ENCODE assay signal across 29 cellular contexts in genomic region chr15:36954486-36954885, GRCh38.
A peak's percentile ranks its signal among the peaks of the same experiment; 100 is the strongest.
DNase-seq lines count a peak whose midpoint lies in the region; ATAC-seq, FAIRE-seq and TF ChIP-seq lines count a peak whose summit lies in the region.
"Had no signal": no experiment of that assay in that cellular context is flagged by ENCODE, and none has a peak within 500 bp of the region (broad histone marks: within the 10 kb centered on the region; RNA-seq: fewer than 3 reads in every experiment).

No MANE protein-coding gene starts in this region.

- H3K27ac Mint-ChIP-seq in activated T-helper 17 cell treated with anti-CD3 and anti-CD28 coated beads, Interleukin-2, amount 50 U/mL, for 72 hours = no peak overlapping the region
- H3K27ac Mint-ChIP-seq: activated CD4-positive, alpha-beta T cell treated with anti-CD3 and anti-CD28 coated beads, Interleukin-2, amount 10 ng/mL, durations not matched to agents 24 days and 14 days; GM23338; IgD-negative memory B cell had no signal

- H3K36me3 Mint-ChIP-seq in activated T-helper 17 cell treated with anti-CD3 and anti-CD28 coated beads, Interleukin-2, amount 50 U/mL, for 72 hours (ENCODE audit: low read depth) = no peaks in the 10 kb centered on the region
- H3K36me3 Mint-ChIP-seq: IgD-negative memory B cell had no signal

- no peak for DNase-seq in H54 (ENCODE audit: insufficient read length, low spot score)
- peak; percentile 24 for DNase-seq in RCC 7860 (ENCODE audit: low spot score)
- peak; percentile 33 for DNase-seq in bronchial epithelial cell (ENCODE audit: low read depth)
- DNase-seq in non-pigmented ciliary epithelial cell (ENCODE audit: low read depth) = peak; percentile 20
- no peak for DNase-seq in Kasumi-1 (lab: John Stamatoyannopoulos, UW)
- DNase-seq: activated CD4-positive, alpha-beta T cell treated with anti-CD3 and anti-CD28 coated beads, Interleukin-2, amount 10 ng/mL, durations not matched to agents 24 days and 14 days; activated naive CD4-positive, alpha-beta T cell; activated T-cell treated with anti-CD3 and anti-CD28 coated beads, Interleukin-2, amount 50 U/mL, for 4 hours; DMS53; erythroblast; foreskin melanocyte; heart right ventricle; left cardiac atrium; MM.1S; NCI-H2081 treated with DMSO at 0.1 percent for 48 hours; NCI-H345; NCI-H82; nephron progenitor cell; pancreas; stimulated activated CD4-positive, alpha-beta T cell treated with anti-CD3 and anti-CD28 coated beads, Interleukin-2, amount 100 ng/mL, for 48 hours; T-helper 2 cell; transverse colon; WERI-Rb-1 had no signal

- TF ChIP-seq POLR2A in H54 (IDR thresholded peaks at IDR 0.05; ENCODE audit: low read depth, low read length) = no peak

- no peak overlapping the region for H3K4me3 ChIP-seq in bronchial epithelial cell (ENCODE audit: low read depth, low read length)
- H3K4me3 ChIP-seq: BLaER1, GM23338, heart right ventricle, pancreas, right atrium auricular region, transverse colon had no signal

- no peak for ATAC-seq in GM21529 (IDR thresholded peaks at IDR 0.05; ENCODE audit: unreplicated experiment)
- ATAC-seq in activated T-helper 17 cell treated with anti-CD3 and anti-CD28 coated beads, Interleukin-2, amount 50 U/mL, for 72 hours (replicated peaks) = no peak
- ATAC-seq: activated T-cell treated with anti-CD3 and anti-CD28 coated beads, Interleukin-2, amount 50 U/mL, for 4 hours; GM23338; heart right ventricle; left cardiac atrium; pancreas had no signal

- no peaks in the 10 kb centered on the region for H3K36me3 ChIP-seq in bronchial epithelial cell (ENCODE audit: control insufficient read depth, insufficient read depth, low read length)
- H3K36me3 ChIP-seq: BLaER1, pancreas, right atrium auricular region, transverse colon had no signal

- H3K9me3 Mint-ChIP-seq in activated T-helper 17 cell treated with anti-CD3 and anti-CD28 coated beads, Interleukin-2, amount 50 U/mL, for 72 hours = no peaks in the 10 kb centered on the region
- H3K9me3 Mint-ChIP-seq: activated CD4-positive, alpha-beta T cell treated with anti-CD3 and anti-CD28 coated beads, Interleukin-2, amount 10 ng/mL, durations not matched to agents 24 days and 14 days; activated T-cell treated with anti-CD3 and anti-CD28 coated beads, Interleukin-2, amount 50 U/mL, for 4 hours; GM23338; IgD-negative memory B cell; nephron progenitor cell had no signal

- no peaks in the 10 kb centered on the region for H3K4me1 Mint-ChIP-seq in activated T-helper 17 cell treated with anti-CD3 and anti-CD28 coated beads, Interleukin-2, amount 50 U/mL, for 72 hours
- H3K4me1 Mint-ChIP-seq: activated CD4-positive, alpha-beta T cell treated with anti-CD3 and anti-CD28 coated beads, Interleukin-2, amount 10 ng/mL, durations not matched to agents 24 days and 14 days; GM23338; IgD-negative memory B cell had no signal

- H3K27me3 ChIP-seq in bronchial epithelial cell (ENCODE audit: control insufficient read depth, insufficient read depth, low read length) = no peaks in the 10 kb centered on the region
- H3K27me3 ChIP-seq: BLaER1, heart right ventricle, pancreas, right atrium auricular region, transverse colon had no signal

- peak; percentile 50 for FAIRE-seq in H54 (lab: Jason Lieb, UNC)
- peak; percentile 87 for FAIRE-seq in RCC 7860 (lab: Jason Lieb, UNC)
- FAIRE-seq in bronchial epithelial cell (lab: Jason Lieb, UNC) = no peak

- no peak for TF ChIP-seq CTCF in bronchial epithelial cell (IDR thresholded peaks at IDR 0.05; ENCODE audit: insufficient read depth, low read length, severe bottlenecking)

- H3K27me3 Mint-ChIP-seq in activated T-helper 17 cell treated with anti-CD3 and anti-CD28 coated beads, Interleukin-2, amount 50 U/mL, for 72 hours = peaks cover 6% of the 10 kb centered on the region
- H3K27me3 Mint-ChIP-seq: activated CD4-positive, alpha-beta T cell treated with anti-CD3 and anti-CD28 coated beads, Interleukin-2, amount 10 ng/mL, durations not matched to agents 24 days and 14 days had no signal

- H3K4me3 Mint-ChIP-seq in activated T-helper 17 cell treated with anti-CD3 and anti-CD28 coated beads, Interleukin-2, amount 50 U/mL, for 72 hours = no peak overlapping the region
- H3K4me3 Mint-ChIP-seq: activated CD4-positive, alpha-beta T cell treated with anti-CD3 and anti-CD28 coated beads, Interleukin-2, amount 10 ng/mL, durations not matched to agents 24 days and 14 days; activated T-cell treated with anti-CD3 and anti-CD28 coated beads, Interleukin-2, amount 50 U/mL, for 4 hours; GM23338; IgD-negative memory B cell had no signal

Comparison
In these comparisons a context has a peak if more than half of its experiments do, and no peak if none do; other contexts are left out.
1. DNase-seq: peak in RCC 7860 (single experiment), bronchial epithelial cell (single experiment) and non-pigmented ciliary epithelial cell (single experiment); none in H54 (single experiment) and Kasumi-1 (0 of 2).